ENCODE assay signal across 12 cellular contexts in genomic region chr2:186059096-186059495, GRCh38.
DNase-seq lines count a peak whose midpoint lies in the region; ATAC-seq and TF ChIP-seq lines count a peak whose summit lies in the region.
"Had no signal": no experiment of that assay in that cellular context is flagged by ENCODE, and none has a peak within 500 bp of the region (broad histone marks: within the 10 kb centered on the region; RNA-seq: fewer than 3 reads in every experiment).

No MANE protein-coding gene starts in this region.

- H3K36me3 ChIP-seq in HUES6 (ENCODE audit: control insufficient read depth, insufficient read depth, low read length) = no peaks in the 10 kb centered on the region

- H3K4me3 ChIP-seq in HUES6 (ENCODE audit: low read depth, low read length) (no peak overlapping the region), fibroblast of pulmonary artery (replicated peaks; ENCODE audit: low read depth, low read length) (no peak overlapping the region)

- H3K27ac ChIP-seq in 22Rv1 (0 out of 2 replicates have a peak overlapping the region, but pooled peaks have one; percentile 33), HUES6 (ENCODE audit: low read depth, low read length) (peak overlapping the region; percentile 82)

- no peak overlapping the region for H3K9ac ChIP-seq in HUES6 (ENCODE audit: low read length)

- DNase-seq in NCI-H510A (lab: John Stamatoyannopoulos, UW) = peak; percentile 8
- DNase-seq in fibroblast of pulmonary artery (ENCODE audit: low read depth) = peak; percentile 25
- no peak for DNase-seq in activated gamma-delta T cell treated with Interleukin-2 at 50 U/mL for 16 hours
- DNase-seq in DMS114 treated with DMSO at 0.1 percent for 48 hours (lab: John Stamatoyannopoulos, UW; ENCODE audit: unreplicated experiment) = no peak
- DNase-seq in stimulated activated naive CD8-positive, alpha-beta T cell treated with anti-CD3 and anti-CD28 coated beads, Interleukin-15, Interleukin-2, amounts not matched to agents 100 U/mL and 50 U/mL, for 24 hours = no peak
- DNase-seq: activated CD4-positive, alpha-beta memory T cell treated with anti-CD3 and anti-CD28 coated beads, Interleukin-2, amount 10 ng/mL, durations not matched to agents 7 days and 5 days; NCI-H526 treated with DMSO at 0.1 percent for 48 hours; T-helper 1 cell had no signal

- H3K4me1 ChIP-seq in HUES6 (ENCODE audit: control insufficient read depth, insufficient read depth, low read length) = peaks cover 11% of the 10 kb centered on the region

- no peak for TF ChIP-seq CTCF in 22Rv1 (IDR thresholded peaks at IDR 0.05)
- no peak for TF ChIP-seq CTCF in fibroblast of pulmonary artery (IDR thresholded peaks at IDR 0.05; ENCODE audit: low read length, missing control alignments)

- no peaks in the 10 kb centered on the region for H3K9me3 ChIP-seq in HUES6 (ENCODE audit: control insufficient read depth, insufficient read depth, low read depth, low read length)

- no peak for ATAC-seq in HG03342 (IDR thresholded peaks at IDR 0.05; ENCODE audit: unreplicated experiment)
- no peak for ATAC-seq in stimulated activated naive CD8-positive, alpha-beta T cell treated with anti-CD3 and anti-CD28 coated beads, Interleukin-15, Interleukin-2, amounts not matched to agents 100 U/mL and 50 U/mL, for 24 hours
- ATAC-seq: activated naive CD4-positive, alpha-beta T cell treated with anti-CD3 and anti-CD28 coated beads, Interleukin-2, amount 50 U/mL, for 72 hours had no signal

- H3K27me3 ChIP-seq in HUES6 (ENCODE audit: control insufficient read depth, insufficient read depth, low read length) = no peaks in the 10 kb centered on the region

Comparison
In these comparisons a context has a peak if more than half of its experiments do, and no peak if none do; other contexts are left out.
1. DNase-seq: peak in NCI-H510A (single experiment) and fibroblast of pulmonary artery (single experiment); none in activated gamma-delta T cell treated with Interleukin-2 at 50 U/mL for 16 hours (single experiment), DMS114 treated with DMSO at 0.1 percent for 48 hours (single experiment) and stimulated activated naive CD8-positive, alpha-beta T cell treated with anti-CD3 and anti-CD28 coated beads, Interleukin-15, Interleukin-2, amounts not matched to agents 100 U/mL and 50 U/mL, for 24 hours (single experiment).